ENCODE assay signal across 24 cellular contexts in the genomic region with DNA sequence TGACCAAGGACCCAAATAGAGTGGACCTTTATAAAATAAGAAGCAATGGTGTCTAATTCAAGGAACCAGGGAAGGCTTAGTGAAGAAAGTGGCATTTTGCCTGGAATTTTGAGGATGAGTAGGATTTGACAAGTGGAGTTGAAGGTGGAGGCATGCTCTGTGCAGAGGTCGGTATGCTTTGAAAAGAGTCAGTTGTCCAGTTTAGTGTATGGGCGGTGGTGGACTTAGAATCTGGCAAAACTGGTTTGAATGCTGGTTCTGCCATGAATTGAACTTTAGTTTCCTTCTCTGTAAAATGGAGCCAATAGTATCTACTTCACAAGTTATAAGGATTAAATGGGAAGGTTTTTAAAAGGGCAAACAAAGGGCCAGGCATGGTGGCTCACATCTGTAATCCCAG.
"Had no signal": no experiment of that assay in that cellular context is flagged by ENCODE, and none has a peak within 500 bp of the region (broad histone marks: within the 10 kb centered on the region; RNA-seq: fewer than 3 reads in every experiment).

No MANE protein-coding gene starts in this region.

- H3K27me3 Mint-ChIP-seq: activated CD4-positive, alpha-beta memory T cell treated with anti-CD3 and anti-CD28 coated beads for 36 hours; activated CD4-positive, alpha-beta T cell treated with anti-CD3 and anti-CD28 coated beads for 36 hours; activated naive CD8-positive, alpha-beta T cell; naive B cell; stimulated activated naive CD8-positive, alpha-beta T cell treated with anti-CD3 and anti-CD28 coated beads, Interleukin-15, amount 100 ng/mL, for 72 hours had no signal

- H3K27ac Mint-ChIP-seq: activated CD4-positive, alpha-beta memory T cell treated with anti-CD3 and anti-CD28 coated beads for 36 hours; activated CD4-positive, alpha-beta T cell treated with anti-CD3 and anti-CD28 coated beads for 36 hours; activated naive CD8-positive, alpha-beta T cell; activated T-helper 1 cell treated with anti-CD3 and anti-CD28 coated beads, Interleukin-12 subunit alpha, Interleukin-12 subunit beta, Interleukin-2, Interleukin-4 antibody, amounts not matched to agents 30 ng/mL and 10 ng/mL and 1 ng/mL, durations not matched to agents 14 hours and 24 hours and 36 hours; endodermal cell; stimulated activated naive CD8-positive, alpha-beta T cell treated with anti-CD3 and anti-CD28 coated beads, Interleukin-15, amount 100 ng/mL, for 72 hours; WTC11 had no signal

- H3K27ac ChIP-seq: colonic mucosa, epithelial cell of prostate, left lung, parathyroid adenoma, right lobe of liver, testis, upper lobe of right lung had no signal

- H3K4me3 Mint-ChIP-seq: activated CD4-positive, alpha-beta memory T cell treated with anti-CD3 and anti-CD28 coated beads for 36 hours; activated CD4-positive, alpha-beta T cell treated with anti-CD3 and anti-CD28 coated beads for 36 hours; activated naive CD8-positive, alpha-beta T cell; activated T-helper 1 cell treated with anti-CD3 and anti-CD28 coated beads, Interleukin-12 subunit alpha, Interleukin-12 subunit beta, Interleukin-2, Interleukin-4 antibody, amounts not matched to agents 30 ng/mL and 10 ng/mL and 1 ng/mL, durations not matched to agents 14 hours and 24 hours and 36 hours; endodermal cell; naive B cell; stimulated activated naive CD8-positive, alpha-beta T cell treated with anti-CD3 and anti-CD28 coated beads, Interleukin-15, amount 100 ng/mL, for 72 hours; WTC11 had no signal

- ATAC-seq: activated CD4-positive, alpha-beta T cell treated with anti-CD3 and anti-CD28 coated beads for 36 hours; right lobe of liver; stimulated activated naive CD8-positive, alpha-beta T cell treated with anti-CD3 and anti-CD28 coated beads, Interleukin-15, amount 100 ng/mL, for 72 hours; upper lobe of right lung; WTC11 had no signal

- H3K36me3 ChIP-seq: colonic mucosa, left lung, right lobe of liver, upper lobe of right lung had no signal

- H3K4me1 ChIP-seq: parathyroid adenoma had no signal

- H3K36me3 Mint-ChIP-seq: activated CD4-positive, alpha-beta memory T cell treated with anti-CD3 and anti-CD28 coated beads for 36 hours; WTC11 had no signal

- H3K27me3 ChIP-seq: brain microvascular endothelial cell, colonic mucosa, left lung, right lobe of liver, testis, upper lobe of right lung had no signal

- H3K79me2 ChIP-seq: parathyroid adenoma had no signal

- H3K9me3 Mint-ChIP-seq: activated CD4-positive, alpha-beta memory T cell treated with anti-CD3 and anti-CD28 coated beads for 36 hours; activated T-helper 1 cell treated with anti-CD3 and anti-CD28 coated beads, Interleukin-12 subunit alpha, Interleukin-12 subunit beta, Interleukin-2, Interleukin-4 antibody, amounts not matched to agents 30 ng/mL and 10 ng/mL and 1 ng/mL, durations not matched to agents 14 hours and 24 hours and 36 hours; endodermal cell; naive B cell; WTC11 had no signal

- DNase-seq: activated CD4-positive, alpha-beta memory T cell treated with anti-CD3 and anti-CD28 coated beads for 36 hours; activated CD4-positive, alpha-beta T cell treated with anti-CD3 and anti-CD28 coated beads for 36 hours; activated T-cell treated with anti-CD3 and anti-CD28 coated beads for 4 hours; amygdala; brain microvascular endothelial cell; central memory CD4-positive, alpha-beta T cell; colonic mucosa; endodermal cell; foreskin melanocyte; head of caudate nucleus; kidney; left lung; naive B cell; right lobe of liver; stimulated activated CD4-positive, alpha-beta T cell treated with anti-CD3 and anti-CD28 coated beads, Interleukin-4, amount 100 ng/mL, for 1 hour; stimulated activated naive CD8-positive, alpha-beta T cell treated with anti-CD3 and anti-CD28 coated beads, Interleukin-15, amount 100 ng/mL, for 72 hours; testis; upper lobe of right lung had no signal

- H3K9ac ChIP-seq: parathyroid adenoma had no signal

- H3K9me3 ChIP-seq: colonic mucosa, left lung, right lobe of liver, testis, upper lobe of right lung had no signal

- H3K4me3 ChIP-seq: colonic mucosa, left lung, right lobe of liver, smooth muscle cell, testis, upper lobe of right lung had no signal

- H2AFZ ChIP-seq: parathyroid adenoma had no signal
